In genomic region chr19:49058592-49058991, GRCh38 we compare ENCODE assay signal across 13 cellular contexts. TPM values are rescaled to one million over a fixed set of nuclear protein-coding genes. Genes with fewer than 3 reads are reported as not detected.
DNase-seq lines count a peak whose midpoint lies in the region; ATAC-seq and TF ChIP-seq lines count a peak whose summit lies in the region.
"Had no signal": no experiment of that assay in that cellular context is flagged by ENCODE, and none has a peak within 500 bp of the region (broad histone marks: within the 10 kb centered on the region; RNA-seq: fewer than 3 reads in every experiment).

No MANE protein-coding gene starts in this region.

- ATAC-seq in naive thymus-derived CD4-positive, alpha-beta T cell = no peak
- no peak for ATAC-seq in GM18867 (IDR thresholded peaks at IDR 0.05; ENCODE audit: unreplicated experiment)

- TF ChIP-seq CTCF in GM20000 (IDR thresholded peaks at IDR 0.05; ENCODE audit: extremely low read depth, missing control alignments) = no peak
- TF ChIP-seq CTCF in brain microvascular endothelial cell (IDR thresholded peaks at IDR 0.05; ENCODE audit: low read depth, low read length, missing control alignments) = no peak

- no peaks in the 10 kb centered on the region for H3K27me3 ChIP-seq in brain microvascular endothelial cell (replicated peaks)
- H3K27me3 ChIP-seq in naive thymus-derived CD4-positive, alpha-beta T cell (ENCODE audit: control insufficient read depth in 2 of 2, insufficient read depth in 2 of 2, low read length in 2 of 2) = peaks cover 0 to 10% of the 10 kb centered on the region in 2 donors

- peaks cover 16 to 19% (median 17%) of the 10 kb centered on the region in 7 donors for H3K4me1 Mint-ChIP-seq in naive thymus-derived CD4-positive, alpha-beta T cell
- H3K4me1 Mint-ChIP-seq in activated T-helper 1 cell treated with anti-CD3 and anti-CD28 coated beads, Interleukin-12 subunit alpha, Interleukin-12 subunit beta, Interleukin-2, Interleukin-4 antibody, amounts not matched to agents 30 ng/mL and 10 ng/mL and 1 ng/mL, durations not matched to agents 14 hours and 24 hours and 36 hours (ENCODE audit: low read depth) = peaks cover 18% of the 10 kb centered on the region

- in situ Hi-C loops in brain microvascular endothelial cell (cut with HindIII; ENCODE audit: low pct_ligation_motif_present, low sequenced_read_pairs) = no loop called here

- no peaks in the 10 kb centered on the region for H3K36me3 ChIP-seq in brain microvascular endothelial cell (replicated peaks)
- no peaks in the 10 kb centered on the region for H3K36me3 ChIP-seq in naive thymus-derived CD4-positive, alpha-beta T cell (ENCODE audit: control insufficient read depth in 2 of 3, insufficient read depth in 3 of 3, low read length in 3 of 3)

- intact Hi-C loops in naive thymus-derived CD4-positive, alpha-beta T cell (cut with micrococcal nuclease) = loop anchor here in 1 of 2 donors (10.0 kb wide), 1 partner anchor 64 kb away; the partner anchor contains the start of genes GYS1 and RUVBL2
- intact Hi-C loops in activated T-helper 1 cell treated with anti-CD3 and anti-CD28 coated beads, Interleukin-12 subunit alpha, Interleukin-12 subunit beta, Interleukin-2, Interleukin-4 antibody, amounts not matched to agents 30 ng/mL and 10 ng/mL and 1 ng/mL, durations not matched to agents 14 hours and 24 hours and 36 hours (cut with micrococcal nuclease) = no loop called here

- CTCF ChIA-PET in naive thymus-derived CD4-positive, alpha-beta T cell (lab: Charles Lee) = no interaction called here

- H3K9me3 Mint-ChIP-seq in naive thymus-derived CD4-positive, alpha-beta T cell = peaks cover 0 to 1% (median 0%) of the 10 kb centered on the region in 11 donors
- H3K9me3 Mint-ChIP-seq in activated T-helper 1 cell treated with anti-CD3 and anti-CD28 coated beads, Interleukin-12 subunit alpha, Interleukin-12 subunit beta, Interleukin-2, Interleukin-4 antibody, amounts not matched to agents 30 ng/mL and 10 ng/mL and 1 ng/mL, durations not matched to agents 14 hours and 24 hours and 36 hours = no peaks in the 10 kb centered on the region
- H3K9me3 Mint-ChIP-seq: activated T-cell treated with anti-CD3 and anti-CD28 coated beads, Interleukin-2, amount 50 U/mL, for 4 hours; nephron had no signal

- no peak overlapping the region for H3K27ac Mint-ChIP-seq in naive thymus-derived CD4-positive, alpha-beta T cell
- no peak overlapping the region for H3K27ac Mint-ChIP-seq in activated T-helper 1 cell treated with anti-CD3 and anti-CD28 coated beads, Interleukin-12 subunit alpha, Interleukin-12 subunit beta, Interleukin-2, Interleukin-4 antibody, amounts not matched to agents 30 ng/mL and 10 ng/mL and 1 ng/mL, durations not matched to agents 14 hours and 24 hours and 36 hours
- H3K27ac Mint-ChIP-seq: nephron had no signal

- no peaks in the 10 kb centered on the region for H3K9me3 ChIP-seq in naive thymus-derived CD4-positive, alpha-beta T cell (ENCODE audit: control insufficient read depth in 2 of 3, low read length in 3 of 3)

- H3K27me3 Mint-ChIP-seq in naive thymus-derived CD4-positive, alpha-beta T cell = peaks cover 23 to 72% (median 30%) of the 10 kb centered on the region in 5 donors
- H3K27me3 Mint-ChIP-seq in activated T-helper 1 cell treated with anti-CD3 and anti-CD28 coated beads, Interleukin-12 subunit alpha, Interleukin-12 subunit beta, Interleukin-2, Interleukin-4 antibody, amounts not matched to agents 30 ng/mL and 10 ng/mL and 1 ng/mL, durations not matched to agents 14 hours and 24 hours and 36 hours (ENCODE audit: insufficient read depth) = peaks cover 47% of the 10 kb centered on the region

- H3K27ac ChIP-seq in brain microvascular endothelial cell = no peak overlapping the region
- H3K27ac ChIP-seq in naive thymus-derived CD4-positive, alpha-beta T cell (ENCODE audit: low read depth, low read length) = no peak overlapping the region
- H3K27ac ChIP-seq: KMS-11 had no signal

- DNase-seq in NCI-H2227 (lab: John Stamatoyannopoulos, UW; ENCODE audit: unreplicated experiment) (peak; percentile 10), NCI-H2227 treated with DMSO at 0.1 percent for 48 hours (lab: John Stamatoyannopoulos, UW) (no peak), GM20000 (ENCODE audit: low spot score) (peak; percentile 52), brain microvascular endothelial cell (peak; percentile 40), occipital lobe (lab: John Stamatoyannopoulos, UW) (no peak)
- no peak for DNase-seq in naive thymus-derived CD4-positive, alpha-beta T cell
- no peak for DNase-seq in activated T-helper 1 cell treated with anti-CD3 and anti-CD28 coated beads, Interleukin-12 subunit alpha, Interleukin-12 subunit beta, Interleukin-2, Interleukin-4 antibody, amounts not matched to agents 30 ng/mL and 10 ng/mL and 1 ng/mL, durations not matched to agents 14 hours and 24 hours and 36 hours (ENCODE audit: low spot score)
- DNase-seq: activated T-cell treated with anti-CD3 and anti-CD28 coated beads, Interleukin-2, amount 50 U/mL, for 4 hours; NCI-H524 treated with DMSO at 0.1 percent for 48 hours had no signal

- no peak overlapping the region for H3K4me3 ChIP-seq in brain microvascular endothelial cell (ENCODE audit: low read depth, low read length)
- H3K4me3 ChIP-seq in naive thymus-derived CD4-positive, alpha-beta T cell (ENCODE audit: low read length) = no peak overlapping the region

- peak overlapping the region in 6 of 10 donors; percentile 35 to 99 (median 84) for H3K4me3 Mint-ChIP-seq in naive thymus-derived CD4-positive, alpha-beta T cell
- H3K4me3 Mint-ChIP-seq in activated T-helper 1 cell treated with anti-CD3 and anti-CD28 coated beads, Interleukin-12 subunit alpha, Interleukin-12 subunit beta, Interleukin-2, Interleukin-4 antibody, amounts not matched to agents 30 ng/mL and 10 ng/mL and 1 ng/mL, durations not matched to agents 14 hours and 24 hours and 36 hours = no peak overlapping the region

- peaks cover 11 to 14% of the 10 kb centered on the region in 2 donors for H3K4me1 ChIP-seq in naive thymus-derived CD4-positive, alpha-beta T cell (ENCODE audit: control insufficient read depth in 2 of 2, insufficient read depth in 2 of 2, low read length in 2 of 2)

- H3K36me3 Mint-ChIP-seq in naive thymus-derived CD4-positive, alpha-beta T cell = no peaks in the 10 kb centered on the region
- no peaks in the 10 kb centered on the region for H3K36me3 Mint-ChIP-seq in activated T-helper 1 cell treated with anti-CD3 and anti-CD28 coated beads, Interleukin-12 subunit alpha, Interleukin-12 subunit beta, Interleukin-2, Interleukin-4 antibody, amounts not matched to agents 30 ng/mL and 10 ng/mL and 1 ng/mL, durations not matched to agents 14 hours and 24 hours and 36 hours (ENCODE audit: low read depth)

- POLR2A ChIA-PET in naive thymus-derived CD4-positive, alpha-beta T cell (lab: Charles Lee) = no interaction called here

RNA-seq across cellular contexts. Expression of gene CGB7, which starts 1.0 kb away (rescaled TPM):
- total RNA-seq in naive thymus-derived CD4-positive, alpha-beta T cell = not detected
- polyA plus RNA-seq in naive thymus-derived CD4-positive, alpha-beta T cell = not detected
- total RNA-seq in activated T-helper 1 cell treated with anti-CD3 and anti-CD28 coated beads, Interleukin-12 subunit alpha, Interleukin-12 subunit beta, Interleukin-2, Interleukin-4 antibody, amounts not matched to agents 30 ng/mL and 10 ng/mL and 1 ng/mL, durations not matched to agents 14 hours and 24 hours and 36 hours = not detected in 2 replicates
- total RNA-seq in occipital lobe = not detected
- total RNA-seq: activated T-cell treated with anti-CD3 and anti-CD28 coated beads, Interleukin-2, amount 50 U/mL, for 4 hours; T-helper 1 cell treated with Interleukin-12 subunit alpha and Interleukin-12 subunit beta and Interleukin-4 antibody, amounts not matched to agents 30 ng/mL and 1 ng/mL, for 36 hours had no signal

RNA-seq across cellular contexts. Expression of gene NTF4, which starts 6.0 kb away (rescaled TPM):
- not detected for total RNA-seq in naive thymus-derived CD4-positive, alpha-beta T cell
- polyA plus RNA-seq in naive thymus-derived CD4-positive, alpha-beta T cell = not detected
- not detected in 2 replicates for total RNA-seq in activated T-helper 1 cell treated with anti-CD3 and anti-CD28 coated beads, Interleukin-12 subunit alpha, Interleukin-12 subunit beta, Interleukin-2, Interleukin-4 antibody, amounts not matched to agents 30 ng/mL and 10 ng/mL and 1 ng/mL, durations not matched to agents 14 hours and 24 hours and 36 hours
- not detected for total RNA-seq in occipital lobe
- total RNA-seq: activated T-cell treated with anti-CD3 and anti-CD28 coated beads, Interleukin-2, amount 50 U/mL, for 4 hours; T-helper 1 cell treated with Interleukin-12 subunit alpha and Interleukin-12 subunit beta and Interleukin-4 antibody, amounts not matched to agents 30 ng/mL and 1 ng/mL, for 36 hours had no signal

RNA-seq across cellular contexts. Expression of gene CGB8, which starts 9.7 kb away (rescaled TPM):
- not detected for total RNA-seq in naive thymus-derived CD4-positive, alpha-beta T cell
- not detected for polyA plus RNA-seq in naive thymus-derived CD4-positive, alpha-beta T cell
- not detected in 2 replicates for total RNA-seq in activated T-helper 1 cell treated with anti-CD3 and anti-CD28 coated beads, Interleukin-12 subunit alpha, Interleukin-12 subunit beta, Interleukin-2, Interleukin-4 antibody, amounts not matched to agents 30 ng/mL and 10 ng/mL and 1 ng/mL, durations not matched to agents 14 hours and 24 hours and 36 hours
- total RNA-seq in occipital lobe = not detected
- total RNA-seq: activated T-cell treated with anti-CD3 and anti-CD28 coated beads, Interleukin-2, amount 50 U/mL, for 4 hours; T-helper 1 cell treated with Interleukin-12 subunit alpha and Interleukin-12 subunit beta and Interleukin-4 antibody, amounts not matched to agents 30 ng/mL and 1 ng/mL, for 36 hours had no signal

RNA-seq across cellular contexts. Expression of gene KCNA7, which starts 13.9 kb away (rescaled TPM):
- total RNA-seq in naive thymus-derived CD4-positive, alpha-beta T cell = not detected
- polyA plus RNA-seq in naive thymus-derived CD4-positive, alpha-beta T cell = not detected
- not detected in 2 replicates for total RNA-seq in activated T-helper 1 cell treated with anti-CD3 and anti-CD28 coated beads, Interleukin-12 subunit alpha, Interleukin-12 subunit beta, Interleukin-2, Interleukin-4 antibody, amounts not matched to agents 30 ng/mL and 10 ng/mL and 1 ng/mL, durations not matched to agents 14 hours and 24 hours and 36 hours
- total RNA-seq in occipital lobe = under 0.01 TPM
- total RNA-seq: activated T-cell treated with anti-CD3 and anti-CD28 coated beads, Interleukin-2, amount 50 U/mL, for 4 hours had no signal

RNA-seq across cellular contexts. Expression of gene CGB5, which starts 14.9 kb away (rescaled TPM):
- total RNA-seq in naive thymus-derived CD4-positive, alpha-beta T cell = not detected
- not detected for polyA plus RNA-seq in naive thymus-derived CD4-positive, alpha-beta T cell
- not detected in 2 replicates for total RNA-seq in activated T-helper 1 cell treated with anti-CD3 and anti-CD28 coated beads, Interleukin-12 subunit alpha, Interleukin-12 subunit beta, Interleukin-2, Interleukin-4 antibody, amounts not matched to agents 30 ng/mL and 10 ng/mL and 1 ng/mL, durations not matched to agents 14 hours and 24 hours and 36 hours
- total RNA-seq in occipital lobe = not detected
- total RNA-seq: activated T-cell treated with anti-CD3 and anti-CD28 coated beads, Interleukin-2, amount 50 U/mL, for 4 hours; T-helper 1 cell treated with Interleukin-12 subunit alpha and Interleukin-12 subunit beta and Interleukin-4 antibody, amounts not matched to agents 30 ng/mL and 1 ng/mL, for 36 hours had no signal

Comparison
In these comparisons a context has a peak if more than half of its experiments do, and no peak if none do; other contexts are left out.
1. DNase-seq: peak in NCI-H2227 (single experiment), GM20000 (single experiment) and brain microvascular endothelial cell (single experiment); none in NCI-H2227 treated with DMSO at 0.1 percent for 48 hours (single experiment), naive thymus-derived CD4-positive, alpha-beta T cell (0 of 9), activated T-helper 1 cell treated with anti-CD3 and anti-CD28 coated beads, Interleukin-12 subunit alpha, Interleukin-12 subunit beta, Interleukin-2, Interleukin-4 antibody, amounts not matched to agents 30 ng/mL and 10 ng/mL and 1 ng/mL, durations not matched to agents 14 hours and 24 hours and 36 hours (single experiment) and occipital lobe (single experiment).